1 cellular context compared by ENCODE assay signal in the genomic region with DNA sequence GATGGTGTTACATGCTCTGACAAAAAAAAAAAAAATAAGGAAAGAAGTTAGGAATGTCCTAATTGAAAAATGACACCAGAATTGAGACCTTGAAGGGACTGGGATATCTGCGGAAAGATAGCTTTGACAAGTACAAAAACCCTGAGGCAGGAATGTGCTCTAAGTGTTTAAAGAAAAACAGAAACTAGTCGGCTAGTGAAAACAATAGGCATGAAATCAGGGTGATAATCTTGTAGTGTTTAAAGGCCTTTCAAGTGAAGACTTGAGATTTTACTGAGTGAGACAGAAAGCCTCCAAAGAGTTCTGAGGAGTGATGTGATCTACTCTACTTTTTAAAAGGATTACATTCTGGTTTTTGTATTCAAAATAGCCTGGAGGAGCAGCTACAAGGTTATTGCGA.
A peak's percentile ranks its signal among the peaks of the same experiment; 100 is the strongest.
TF ChIP-seq lines count a peak whose summit lies in the region.

No MANE protein-coding gene starts in this region.

TF ChIP-seq in HEK293, 187 proteins besides CTCF, POLR2A, EP300 and RAD21:
- TF ChIP-seq, protein P1, sequence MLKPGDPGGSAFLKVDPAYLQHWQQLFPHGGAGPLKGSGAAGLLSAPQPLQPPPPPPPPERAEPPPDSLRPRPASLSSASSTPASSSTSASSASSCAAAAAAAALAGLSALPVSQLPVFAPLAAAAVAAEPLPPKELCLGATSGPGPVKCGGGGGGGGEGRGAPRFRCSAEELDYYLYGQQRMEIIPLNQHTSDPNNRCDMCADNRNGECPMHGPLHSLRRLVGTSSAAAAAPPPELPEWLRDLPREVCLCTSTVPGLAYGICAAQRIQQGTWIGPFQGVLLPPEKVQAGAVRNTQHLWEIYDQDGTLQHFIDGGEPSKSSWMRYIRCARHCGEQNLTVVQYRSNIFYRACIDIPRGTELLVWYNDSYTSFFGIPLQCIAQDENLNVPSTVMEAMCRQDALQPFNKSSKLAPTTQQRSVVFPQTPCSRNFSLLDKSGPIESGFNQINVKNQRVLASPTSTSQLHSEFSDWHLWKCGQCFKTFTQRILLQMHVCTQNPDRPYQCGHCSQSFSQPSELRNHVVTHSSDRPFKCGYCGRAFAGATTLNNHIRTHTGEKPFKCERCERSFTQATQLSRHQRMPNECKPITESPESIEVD (tag by site-specific recombination; IDR thresholded peaks at IDR 0.05) = peak; percentile 78
- TF ChIP-seq ZBTB1 (tag by site-specific recombination; IDR thresholded peaks at IDR 0.05) = no peak
